Comparison of ENCODE assay signal across 13 cellular contexts in the genomic region with DNA sequence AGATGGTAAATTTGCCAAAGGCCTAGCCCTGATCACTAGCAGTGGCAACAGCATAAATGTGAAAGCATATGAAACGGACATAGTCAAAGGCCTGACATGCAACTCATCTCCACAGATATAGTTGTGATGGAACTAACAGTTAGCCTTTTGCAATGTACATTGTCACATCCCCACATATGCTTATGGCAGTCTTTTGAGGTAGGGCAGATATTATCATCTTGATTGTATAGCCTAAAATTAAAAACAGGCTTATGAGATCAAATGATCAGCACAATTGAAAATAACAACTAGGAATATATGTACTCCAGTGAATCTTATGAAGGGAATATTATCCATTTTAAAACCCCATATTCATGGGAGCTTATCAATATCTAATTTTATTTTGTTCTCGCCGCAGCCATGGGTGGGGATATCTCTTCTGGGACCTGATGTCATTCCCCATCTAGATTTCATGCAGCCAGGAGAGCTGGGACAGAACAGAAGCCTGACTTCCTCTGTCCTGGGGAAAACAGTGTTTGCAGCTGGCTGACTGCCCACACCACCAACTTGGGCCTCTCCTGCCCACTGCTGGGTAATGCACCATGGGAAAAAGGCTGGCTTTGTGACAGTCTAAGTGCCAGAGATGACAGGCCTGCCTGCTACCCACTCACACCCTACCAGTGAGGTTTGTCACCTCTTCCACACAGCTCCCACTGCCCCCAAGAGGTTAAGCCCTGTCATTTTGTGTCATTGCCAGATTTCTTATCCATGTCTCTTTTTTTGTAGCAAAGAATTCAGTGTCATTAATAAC.
A peak's percentile ranks its signal among the peaks of the same experiment; 100 is the strongest.
DNase-seq lines count a peak whose midpoint lies in the region; ATAC-seq, FAIRE-seq and TF ChIP-seq lines count a peak whose summit lies in the region.
"Had no signal": no experiment of that assay in that cellular context is flagged by ENCODE, and none has a peak within 500 bp of the region (broad histone marks: within the 10 kb centered on the region; RNA-seq: fewer than 3 reads in every experiment).

No MANE protein-coding gene starts in this region.

- no peak overlapping the region for H2AFZ ChIP-seq in PC-9

- CTCF ChIA-PET in PC-9 (lab: Charles Lee) = interaction anchor here (0.6 kb wide), 3 partner anchors 181 to 995 kb away, joined by 3 read pairs; no protein-coding TSS in a partner anchor

- no peak for TF ChIP-seq CTCF in D721Med (IDR thresholded peaks at IDR 0.05; ENCODE audit: insufficient read depth, missing control alignments)
- TF ChIP-seq CTCF in PC-9 (conservative IDR thresholded peaks at IDR 0.05) = no peak

- intact Hi-C loops in PC-9 (cut with micrococcal nuclease; ENCODE audit: unreplicated experiment) = loop anchor here (1.0 to 2.0 kb wide), 2 partner anchors 701 to 797 kb away; a partner anchor contains a TSS

- H3K27ac ChIP-seq in PC-9 = no peak overlapping the region

- FAIRE-seq in D721Med (lab: Jason Lieb, UNC) = no peak
- FAIRE-seq: keratinocyte had no signal

- no peaks in the 10 kb centered on the region for H4K20me1 ChIP-seq in PC-9 (ENCODE audit: insufficient read depth)

- H3K9me2 ChIP-seq in PC-9 (ENCODE audit: insufficient read depth) = no peaks in the 10 kb centered on the region

- no peaks in the 10 kb centered on the region for H3K4me1 ChIP-seq in PC-9 (replicated peaks; ENCODE audit: insufficient read depth)

- DNase-seq in NCI-H2081 (lab: John Stamatoyannopoulos, UW) = peak; percentile 30 to 57
- DNase-seq in NCI-H2081 treated with DMSO at 0.1 percent for 48 hours (lab: John Stamatoyannopoulos, UW) = no peak
- peak; percentile 27 for DNase-seq in RPMI7951 (ENCODE audit: low read depth)
- DNase-seq in globus pallidus (ENCODE audit: low spot score) = peak; percentile 7
- peak; percentile 28 for DNase-seq in stimulated activated CD8-positive, alpha-beta memory T cell treated with anti-CD3 and anti-CD28 coated beads, Interleukin-4, amount 100 ng/mL, for 48 hours
- no peak for DNase-seq in D721Med (ENCODE audit: insufficient read length, low spot score)
- no peak for DNase-seq in PC-9
- DNase-seq: central memory CD4-positive, alpha-beta T cell; MM.1S had no signal

- no peaks in the 10 kb centered on the region for H3K27me3 ChIP-seq in PC-9 (ENCODE audit: insufficient read depth, low read depth)
- H3K27me3 ChIP-seq: tibial nerve had no signal

- no peaks in the 10 kb centered on the region for H3K36me3 ChIP-seq in PC-9 (ENCODE audit: low read depth)
- H3K36me3 ChIP-seq: HAP-1, tibial nerve had no signal

- H3F3A ChIP-seq in PC-9 (ENCODE audit: insufficient read depth, low read depth) = no peaks in the 10 kb centered on the region

- H3K79me2 ChIP-seq in PC-9 (ENCODE audit: low read depth) = no peaks in the 10 kb centered on the region

- no peak for ATAC-seq in GM19351 (IDR thresholded peaks at IDR 0.05; ENCODE audit: unreplicated experiment)

- POLR2A ChIA-PET in PC-9 (lab: Charles Lee; ENCODE audit: unreplicated experiment) = no interaction called here

- H3K9me3 ChIP-seq in PC-9 (ENCODE audit: insufficient read depth, low read depth) = no peaks in the 10 kb centered on the region; the same call in 1 of the 2 replicates
- H3K9me3 ChIP-seq: HAP-1, tibial nerve had no signal

- no TSS peak for BruUV-seq in PC-9 (replicated peaks; lab: Mats Ljungman, UMichigan)

- H3K4me3 ChIP-seq in PC-9 = no peak overlapping the region
- H3K4me3 ChIP-seq: HAP-1, tibial nerve had no signal

- no peak overlapping the region for H3K4me2 ChIP-seq in PC-9

Comparison
In these comparisons a context has a peak if more than half of its experiments do, and no peak if none do; other contexts are left out.
1. DNase-seq: peak in NCI-H2081 (2 of 2), RPMI7951 (single experiment), globus pallidus (single experiment) and stimulated activated CD8-positive, alpha-beta memory T cell treated with anti-CD3 and anti-CD28 coated beads, Interleukin-4, amount 100 ng/mL, for 48 hours (single experiment); none in NCI-H2081 treated with DMSO at 0.1 percent for 48 hours (single experiment), D721Med (single experiment) and PC-9 (0 of 2).